19 cellular contexts compared by ENCODE assay signal in genomic region chr16:50555269-50555875, GRCh38. TPM values are rescaled to one million over a fixed set of nuclear protein-coding genes. Genes with fewer than 3 reads are reported as not detected.
DNase-seq lines count a peak whose midpoint lies in the region; ATAC-seq and TF ChIP-seq lines count a peak whose summit lies in the region.
"Had no signal": no experiment of that assay in that cellular context is flagged by ENCODE, and none has a peak within 500 bp of the region (broad histone marks: within the 10 kb centered on the region; RNA-seq: fewer than 3 reads in every experiment).

No MANE protein-coding gene starts in this region.

- DNase-seq in ascending aorta (ENCODE audit: low spot score in 2 of 2), result no peak
- DNase-seq in nephron progenitor cell, result no peak
- DNase-seq in tibial artery, result no peak
- no peak for DNase-seq in DMS79 treated with DMSO at 0.1 percent for 48 hours (lab: John Stamatoyannopoulos, UW)
- DNase-seq in stimulated activated naive CD4-positive, alpha-beta T cell treated with Interleukin-2 at 50 U/mL for 16 hours (lab: John Stamatoyannopoulos, UW), result no peak
- DNase-seq: BE2C, DMS53, EL, GF-D8, Kasumi-1, NCI-H1417, NCI-H1694 treated with DMSO at 0.1 percent for 48 hours, NCI-H2081 treated with DMSO at 0.1 percent for 48 hours, NCI-H2171 treated with DMSO at 0.1 percent for 48 hours, NCI-H446, NCI-H526 had no signal

- H3K27ac Mint-ChIP-seq in nephron progenitor cell, result peak overlapping the region; percentile 32

- intact Hi-C loops in ascending aorta (cut with DNase I), result no loop called here
- intact Hi-C loops in tibial artery (cut with DNase I; ENCODE audit: low total_unique reads), result no loop called here

- H3K4me1 ChIP-seq in ascending aorta (peaks cover 11 to 48% of the 10 kb centered on the region in 2 donors), esophagus (ENCODE audit: control insufficient read depth in 2 of 2, insufficient read depth in 2 of 2, low read length in 1 of 2) (peaks cover 2 to 7% of the 10 kb centered on the region in 2 donors), tibial artery (peaks cover 0 to 98% (median 39%) of the 10 kb centered on the region in 4 donors)
- H3K4me1 ChIP-seq: BE2C had no signal

- H3K9me3 Mint-ChIP-seq in nephron progenitor cell, result peaks cover 19% of the 10 kb centered on the region

- H3K27me3 ChIP-seq in ascending aorta (no peaks in the 10 kb centered on the region), esophagus (ENCODE audit: control insufficient read depth in 1 of 2, insufficient read depth in 2 of 2, low read length in 2 of 2) (no peaks in the 10 kb centered on the region), tibial artery (no peaks in the 10 kb centered on the region)
- H3K27me3 ChIP-seq: BE2C had no signal

- H3K27ac ChIP-seq in ascending aorta (peak overlapping the region; percentile 74 to 82), esophagus (ENCODE audit: low read depth in 2 of 2, low read length in 1 of 2) (peak overlapping the region; percentile 34), tibial artery (peak overlapping the region; percentile 76 to 89)

- peaks cover 88% of the 10 kb centered on the region for H3K36me3 Mint-ChIP-seq in nephron progenitor cell (ENCODE audit: low read depth)

- peaks cover 85% of the 10 kb centered on the region for H3K4me1 Mint-ChIP-seq in nephron progenitor cell

- peaks cover 4% of the 10 kb centered on the region for H3K27me3 Mint-ChIP-seq in nephron progenitor cell (ENCODE audit: low read depth, poor library complexity)

- no peak overlapping the region for H3K4me3 Mint-ChIP-seq in nephron progenitor cell

- H3K36me3 ChIP-seq in ascending aorta (peaks cover 10 to 20% of the 10 kb centered on the region in 2 donors), esophagus (ENCODE audit: control insufficient read depth in 2 of 2, insufficient read depth in 2 of 2, low read length in 1 of 2) (peaks cover 0 to 2% of the 10 kb centered on the region in 2 donors), tibial artery (peaks cover 14 to 16% (median 15%) of the 10 kb centered on the region in 3 donors)
- H3K36me3 ChIP-seq: BE2C had no signal

- WGBS in esophagus, 2 donors, result 82 to 93% methylated on average over 10 of the region's 10 CpGs

- TF ChIP-seq CTCF in ascending aorta (IDR thresholded peaks at IDR 0.05), result no peak
- no peak for TF ChIP-seq CTCF in nephron progenitor cell (IDR thresholded peaks at IDR 0.05)
- TF ChIP-seq CTCF in tibial artery (IDR thresholded peaks at IDR 0.05), result no peak

- no peaks in the 10 kb centered on the region for H3K9me3 ChIP-seq in ascending aorta
- H3K9me3 ChIP-seq in esophagus (ENCODE audit: control insufficient read depth in 2 of 2, insufficient read depth in 1 of 2, low read depth in 1 of 2, low read length in 1 of 2), result no peaks in the 10 kb centered on the region
- H3K9me3 ChIP-seq in tibial artery, result no peaks in the 10 kb centered on the region
- H3K9me3 ChIP-seq: BE2C had no signal

- peak overlapping the region; percentile 17 to 19 for H3K4me3 ChIP-seq in ascending aorta
- no peak overlapping the region for H3K4me3 ChIP-seq in esophagus (ENCODE audit: low read depth in 1 of 2, low read length in 2 of 2)
- peak overlapping the region in 1 of 2 donors; percentile 13 for H3K4me3 ChIP-seq in tibial artery

- no peak for ATAC-seq in GM18868 (IDR thresholded peaks at IDR 0.05; ENCODE audit: unreplicated experiment)
- ATAC-seq: Right ventricle myocardium inferior had no signal

RNA-seq across cellular contexts. Expression of gene NKD1, which starts 7.2 kb away (rescaled TPM):
- total RNA-seq in ascending aorta, result 33.2 TPM
- 1 to 10 TPM; 1.1 to 2.0 TPM for polyA plus RNA-seq in esophagus

Comparison
In these comparisons a context has a peak if more than half of its experiments do, and no peak if none do; other contexts are left out.
1. H3K4me3 ChIP-seq: peak in ascending aorta (2 of 2); none in esophagus (0 of 2).
2. Peak in every context shown above with its lines, with median percentiles within 50 percentile points of each other: H3K27ac ChIP-seq.